In the genomic region with DNA sequence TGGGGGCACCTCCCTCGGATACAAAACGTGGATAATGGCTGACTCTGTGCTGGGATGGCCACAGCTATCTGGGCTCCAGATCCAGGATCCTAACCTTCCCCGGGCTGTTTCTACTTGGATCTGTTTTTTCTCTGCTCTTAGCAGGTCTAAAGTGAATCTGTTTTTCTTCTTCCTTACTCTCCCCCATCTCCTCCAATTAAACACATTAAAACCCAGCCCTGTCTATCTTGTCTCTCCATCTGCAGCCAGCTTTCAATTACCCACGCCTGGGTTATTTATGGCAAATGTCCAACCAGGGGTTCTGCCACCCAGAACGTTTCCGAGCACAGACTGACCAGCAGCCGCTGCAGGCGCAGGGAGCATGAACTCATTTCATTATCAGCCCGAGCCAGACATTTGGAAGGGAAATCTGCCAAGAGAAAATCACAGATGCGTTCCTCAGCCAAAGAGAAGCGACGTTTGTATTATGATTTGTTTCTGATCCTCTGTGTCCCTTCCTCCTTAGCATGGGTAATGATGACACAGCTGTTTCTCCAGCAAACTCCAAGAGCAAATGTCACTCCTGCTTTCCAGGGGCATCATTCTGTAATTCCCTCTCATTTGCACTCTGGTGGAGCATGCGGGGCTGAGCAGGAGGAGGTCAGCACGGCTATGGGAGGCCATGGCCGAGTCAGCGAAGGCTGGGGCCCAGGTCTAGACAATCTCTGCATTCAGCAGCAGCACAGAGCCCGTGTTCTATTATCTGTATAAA, we compare ENCODE assay signal across 10 cellular contexts. TPM values are rescaled to one million over a fixed set of nuclear protein-coding genes. Genes with fewer than 3 reads are reported as not detected.
DNase-seq lines count a peak whose midpoint lies in the region; ATAC-seq and TF ChIP-seq lines count a peak whose summit lies in the region.
"Had no signal": no experiment of that assay in that cellular context is flagged by ENCODE, and none has a peak within 500 bp of the region (broad histone marks: within the 10 kb centered on the region; RNA-seq: fewer than 3 reads in every experiment).

No MANE protein-coding gene starts in this region.

- H3K27me3 Mint-ChIP-seq in T-cell = peaks cover 26 to 29% of the 10 kb centered on the region in 2 donors

- POLR2A ChIA-PET in T-cell (lab: Charles Lee) = no interaction called here

- ATAC-seq in omental fat pad (ENCODE audit: low FRiP score) (peak; percentile 41), T-cell (replicated peaks in 1 of 4) (no peak), GM18498 (IDR thresholded peaks at IDR 0.05; ENCODE audit: unreplicated experiment) (no peak)
- ATAC-seq: esophagus mucosa; stimulated activated naive B cell treated with anti-CD40 and anti-IgM and Interleukin-4, amounts not matched to agents 10 μg/mL and 1 μg/mL and 100 μg/mL, for 72 hours had no signal

- no peaks in the 10 kb centered on the region for H3K36me3 Mint-ChIP-seq in T-cell
- H3K36me3 Mint-ChIP-seq: stimulated activated naive B cell treated with anti-CD40 and anti-IgM and Interleukin-4, amounts not matched to agents 10 μg/mL and 1 μg/mL and 100 μg/mL, for 72 hours had no signal

- no peaks in the 10 kb centered on the region for H3K9me3 Mint-ChIP-seq in T-cell
- H3K9me3 Mint-ChIP-seq: stimulated activated naive B cell treated with anti-CD40 and anti-IgM and Interleukin-4, amounts not matched to agents 10 μg/mL and 1 μg/mL and 100 μg/mL, for 72 hours had no signal

- TF ChIP-seq CTCF in omental fat pad (IDR thresholded peaks at IDR 0.05) = no peak

- H3K4me1 Mint-ChIP-seq in T-cell = peaks cover 0 to 5% (median 0%) of the 10 kb centered on the region in 3 donors

- CTCF ChIA-PET in T-cell (lab: Charles Lee) = interaction anchor here in 1 of 2 donors (1.1 kb wide), 1 partner anchor 11 kb away, joined by 3 read pairs; no protein-coding TSS in a partner anchor

- H3K4me3 Mint-ChIP-seq in T-cell = no peak overlapping the region
- H3K4me3 Mint-ChIP-seq: stimulated activated naive B cell treated with anti-CD40 and anti-IgM and Interleukin-4, amounts not matched to agents 10 μg/mL and 1 μg/mL and 100 μg/mL, for 72 hours had no signal

- peak; percentile 79 for DNase-seq in DMS 273 treated with DMSO at 0.1 percent for 48 hours (lab: John Stamatoyannopoulos, UW)
- DNase-seq in RPMI7951 (ENCODE audit: low read depth) = peak; percentile 99
- peak; percentile 55 for DNase-seq in fibroblast of peridontal ligament (ENCODE audit: extremely low read depth)
- DNase-seq in omental fat pad (ENCODE audit: low spot score) = no peak
- no peak for DNase-seq in T-cell
- no peak for DNase-seq in HuH-7.5 (ENCODE audit: low spot score)
- no peak for DNase-seq in LoVo (ENCODE audit: low spot score)
- DNase-seq: stimulated activated naive B cell treated with anti-CD40 and anti-IgM and Interleukin-4, amounts not matched to agents 10 μg/mL and 1 μg/mL and 100 μg/mL, for 72 hours had no signal

- H3K27ac Mint-ChIP-seq in T-cell = no peak overlapping the region
- H3K27ac Mint-ChIP-seq: stimulated activated naive B cell treated with anti-CD40 and anti-IgM and Interleukin-4, amounts not matched to agents 10 μg/mL and 1 μg/mL and 100 μg/mL, for 72 hours had no signal

RNA-seq across cellular contexts. Expression of a gene that starts 42.0 kb away (rescaled TPM):
- total RNA-seq in RPMI7951 (2014; rRNA removed; shearing (Covaris generic)) = 28.3 and 35.9 TPM in 2 replicates
- total RNA-seq in omental fat pad = 10 to 100 TPM; 20.7 to 37.2 (median 28.2) TPM
- 10 to 100 TPM; 14.9 to 29.6 (median 21.1) TPM for total RNA-seq in T-cell

Comparison
In these comparisons a context has a peak if more than half of its experiments do, and no peak if none do; other contexts are left out.
1. DNase-seq: peak in DMS 273 treated with DMSO at 0.1 percent for 48 hours (single experiment), RPMI7951 (single experiment) and fibroblast of peridontal ligament (single experiment); none in omental fat pad (single experiment), T-cell (0 of 34), HuH-7.5 (single experiment) and LoVo (single experiment).